13 cellular contexts compared by ENCODE assay signal in the genomic region with DNA sequence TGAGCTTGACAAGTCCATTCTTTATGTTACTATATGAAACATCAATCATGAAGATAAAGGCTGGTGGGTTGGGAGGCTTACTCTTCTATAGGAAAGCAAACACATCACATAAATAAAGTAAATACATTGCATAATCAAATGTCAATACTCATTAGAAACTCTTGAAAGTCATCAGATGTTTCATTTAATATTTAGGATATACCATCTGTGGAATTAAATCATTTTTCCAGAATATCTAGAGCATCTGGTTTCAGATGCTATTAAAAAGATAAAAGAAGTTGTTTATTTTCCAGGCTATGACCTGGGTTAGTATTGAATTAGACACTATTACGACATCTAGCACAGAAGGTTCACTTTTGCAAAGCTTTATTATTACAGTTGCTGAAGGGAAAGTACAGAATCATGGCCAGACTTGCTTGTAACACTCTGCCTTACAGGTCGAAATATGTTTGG.
DNase-seq lines count a peak whose midpoint lies in the region; ATAC-seq and TF ChIP-seq lines count a peak whose summit lies in the region.
"Had no signal": no experiment of that assay in that cellular context is flagged by ENCODE, and none has a peak within 500 bp of the region (broad histone marks: within the 10 kb centered on the region; RNA-seq: fewer than 3 reads in every experiment).

No MANE protein-coding gene starts in this region.

- ATAC-seq in GM21619 (IDR thresholded peaks at IDR 0.05; ENCODE audit: unreplicated experiment) = no peak

- H3K9me3 Mint-ChIP-seq in Calu3 (ENCODE audit: low read depth, unreplicated experiment) = no peaks in the 10 kb centered on the region

- CTCF ChIA-PET in Calu3 (lab: Charles Lee) = no interaction called here

- H3K27me3 Mint-ChIP-seq in Calu3 (ENCODE audit: unreplicated experiment) = no peaks in the 10 kb centered on the region

- 14% methylated on average over 2 of the region's 2 CpGs for WGBS in prostate gland

- peak overlapping the region; percentile 35 for H3K9ac ChIP-seq in adipocyte (ENCODE audit: low read length)
- H3K9ac ChIP-seq: KMS-11 had no signal

- no TSS peak for BruUV-seq in Calu3 (replicated peaks; lab: Mats Ljungman, UMichigan)

- H3K27me3 ChIP-seq in adipocyte (replicated peaks; ENCODE audit: control insufficient read depth, insufficient read depth, low read length) (no peaks in the 10 kb centered on the region), prostate gland (replicated peaks; ENCODE audit: insufficient read depth) (no peaks in the 10 kb centered on the region)
- H3K27me3 ChIP-seq: ovary had no signal

- intact Hi-C loops in prostate gland (cut with DNase I) = no loop called here
- intact Hi-C loops in Calu3 (cut with micrococcal nuclease; ENCODE audit: unreplicated experiment) = no loop called here

- no peak overlapping the region for H3K27ac Mint-ChIP-seq in Calu3 (ENCODE audit: unreplicated experiment)

- H3K27ac ChIP-seq in prostate gland = peak overlapping the region; percentile 37 to 70
- H3K27ac ChIP-seq: KMS-11 had no signal

- TF ChIP-seq POLR2A in prostate gland (IDR thresholded peaks at IDR 0.05) = no peak

- no peaks in the 10 kb centered on the region for H3K36me3 Mint-ChIP-seq in Calu3 (ENCODE audit: insufficient read depth, unreplicated experiment)

- H3K9me3 ChIP-seq in adipocyte (ENCODE audit: control insufficient read depth, low read length) (no peaks in the 10 kb centered on the region), prostate gland (no peaks in the 10 kb centered on the region)
- H3K9me3 ChIP-seq: ovary had no signal

- TF ChIP-seq CTCF in foreskin fibroblast (IDR thresholded peaks at IDR 0.05; ENCODE audit: low read depth, low read length) = no peak
- no peak for TF ChIP-seq CTCF in prostate gland (IDR thresholded peaks at IDR 0.05)
- TF ChIP-seq CTCF in Calu3 (IDR thresholded peaks at IDR 0.05; ENCODE audit: unreplicated experiment) = no peak
- TF ChIP-seq CTCF in GM10266 (IDR thresholded peaks at IDR 0.05; ENCODE audit: control insufficient read depth, insufficient read depth, low read depth, missing control alignments) = no peak

- H3K4me3 ChIP-seq in adipocyte (ENCODE audit: low read length) (peak overlapping the region; percentile 46), foreskin fibroblast (ENCODE audit: low read depth in 1 of 2, low read length in 2 of 2) (no peak overlapping the region), prostate gland (no peak overlapping the region)
- H3K4me3 ChIP-seq: ovary had no signal

- no peaks in the 10 kb centered on the region for H3K4me1 Mint-ChIP-seq in Calu3 (ENCODE audit: low read depth, unreplicated experiment)

- peaks cover 60% of the 10 kb centered on the region for H3K4me1 ChIP-seq in adipocyte (ENCODE audit: control insufficient read depth, insufficient read depth, low read length)
- H3K4me1 ChIP-seq in prostate gland (replicated peaks) = peaks cover 4% of the 10 kb centered on the region

- H3K36me3 ChIP-seq in adipocyte (ENCODE audit: control insufficient read depth, insufficient read depth, low read length, severe bottlenecking) (peaks cover 40% of the 10 kb centered on the region), prostate gland (no peaks in the 10 kb centered on the region)
- H3K36me3 ChIP-seq: ovary had no signal

- no peak overlapping the region for H3K4me3 Mint-ChIP-seq in Calu3 (ENCODE audit: low read depth, unreplicated experiment)

- DNase-seq in DMS153 (lab: John Stamatoyannopoulos, UW) (peak; percentile 44), adipocyte (ENCODE audit: low read depth) (peak; percentile 89), foreskin fibroblast (peak; percentile 38 to 76), prostate gland (ENCODE audit: low spot score) (no peak), NCI-H1105 treated with DMSO at 0.1 percent for 48 hours (lab: John Stamatoyannopoulos, UW) (no peak), Calu3 (no peak), GM10266 (ENCODE audit: extremely low spot score) (no peak)
- DNase-seq: amygdala, NCI-H446, ovary, SHP77 treated with DMSO at 0.1 percent for 48 hours had no signal

Comparison
In these comparisons a context has a peak if more than half of its experiments do, and no peak if none do; other contexts are left out.
1. DNase-seq: peak in DMS153 (single experiment), adipocyte (single experiment) and foreskin fibroblast (2 of 2); none in prostate gland (single experiment), NCI-H1105 treated with DMSO at 0.1 percent for 48 hours (single experiment), Calu3 (single experiment) and GM10266 (single experiment).